In the genomic region with DNA sequence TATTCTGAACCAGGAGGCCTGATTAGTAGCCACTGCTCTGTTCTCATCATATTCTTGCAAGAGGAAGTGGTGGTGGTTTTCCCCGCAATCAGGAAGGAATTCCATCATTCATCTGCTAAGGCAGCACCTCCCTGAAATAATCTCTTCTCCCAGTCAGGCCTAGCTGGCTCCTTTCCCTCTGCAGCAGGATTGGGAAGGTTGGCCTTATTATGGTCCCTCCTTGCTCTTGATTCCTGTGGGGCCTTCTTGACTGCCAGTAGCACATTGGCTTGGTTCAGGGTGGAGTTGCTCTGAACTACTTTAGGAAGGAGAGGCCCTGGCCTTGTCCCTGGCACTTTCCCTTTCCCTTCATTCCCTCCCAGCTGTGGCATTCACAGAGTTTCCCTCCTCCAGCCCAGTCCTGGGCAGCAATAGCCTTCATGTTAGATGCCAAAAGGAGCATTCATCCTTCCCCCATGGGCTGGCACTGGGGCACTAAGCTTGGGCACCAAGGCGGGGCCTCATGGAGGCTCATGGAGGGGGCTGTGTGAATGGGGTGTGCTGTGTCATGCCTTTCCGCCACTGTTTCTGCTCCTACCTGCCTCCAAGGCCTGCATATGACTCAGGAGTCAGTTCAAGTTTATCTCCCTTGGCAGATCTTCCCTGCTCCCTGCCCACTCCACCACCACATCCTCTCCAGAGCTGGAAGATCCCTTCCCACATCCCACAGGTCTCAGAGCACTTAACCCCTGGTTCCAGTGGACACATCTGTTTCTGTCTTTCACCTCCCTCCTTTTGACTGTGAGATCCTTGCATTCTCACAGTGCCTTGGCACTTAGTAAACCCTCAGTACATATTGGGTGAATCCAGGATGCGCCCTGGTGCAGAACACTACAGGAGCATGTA, we compare ENCODE assay signal across 10 cellular contexts. TPM values are rescaled to one million over a fixed set of nuclear protein-coding genes. Genes with fewer than 3 reads are reported as not detected.
A peak's percentile ranks its signal among the peaks of the same experiment; 100 is the strongest.
DNase-seq lines count a peak whose midpoint lies in the region; ATAC-seq and TF ChIP-seq lines count a peak whose summit lies in the region.
"Had no signal": no experiment of that assay in that cellular context is flagged by ENCODE, and none has a peak within 500 bp of the region (broad histone marks: within the 10 kb centered on the region; RNA-seq: fewer than 3 reads in every experiment).

No MANE protein-coding gene starts in this region.

- peak; percentile 90 for ATAC-seq in SK-N-SH treated with all-trans-retinoic acid at 6 μM for 48 hours
- no peak for ATAC-seq in stimulated activated memory B cell treated with anti-CD40 and anti-IgM and Interleukin-4, amounts not matched to agents 10 μg/mL and 1 μg/mL and 100 μg/mL, for 72 hours
- ATAC-seq: activated CD4-positive, CD25-positive, alpha-beta regulatory T cell treated with anti-CD3 and anti-CD28 coated beads, Interleukin-2, amount 50 U/mL, for 24 hours had no signal

- H3K9me3 Mint-ChIP-seq in activated CD4-positive, alpha-beta memory T cell treated with anti-CD3 and anti-CD28 coated beads, Interleukin-2, amount 10 ng/mL, durations not matched to agents 7 days and 5 days = no peaks in the 10 kb centered on the region
- no peaks in the 10 kb centered on the region for H3K9me3 Mint-ChIP-seq in activated CD4-positive, alpha-beta memory T cell treated with anti-CD3 and anti-CD28 coated beads for 36 hours
- H3K9me3 Mint-ChIP-seq in stimulated activated memory B cell treated with anti-CD40 and anti-IgM and Interleukin-4, amounts not matched to agents 10 μg/mL and 1 μg/mL and 100 μg/mL, for 72 hours = no peaks in the 10 kb centered on the region

- DNase-seq in activated CD4-positive, alpha-beta memory T cell treated with anti-CD3 and anti-CD28 coated beads, Interleukin-2, amount 10 ng/mL, durations not matched to agents 7 days and 5 days = no peak
- DNase-seq in activated CD4-positive, alpha-beta memory T cell treated with anti-CD3 and anti-CD28 coated beads for 36 hours = no peak
- DNase-seq in fibroblast of peridontal ligament (ENCODE audit: extremely low read depth) = peak; percentile 90
- no peak for DNase-seq in iPS-NIHi11 (ENCODE audit: low spot score)
- DNase-seq in cerebellar cortex (ENCODE audit: low spot score) = no peak
- DNase-seq in NCI-H146 (lab: John Stamatoyannopoulos, UW) = no peak
- DNase-seq: NCI-H1092 had no signal

- POLR2A ChIA-PET in activated CD4-positive, alpha-beta memory T cell treated with anti-CD3 and anti-CD28 coated beads, Interleukin-2, amount 10 ng/mL, durations not matched to agents 7 days and 5 days (lab: Charles Lee) = interaction anchor here (1.6 kb wide), 1 partner anchor 23 kb away, joined by 3 read pairs; no protein-coding TSS in a partner anchor
- POLR2A ChIA-PET in activated CD4-positive, alpha-beta memory T cell treated with anti-CD3 and anti-CD28 coated beads for 36 hours (lab: Charles Lee) = interaction anchor here (1.4 kb wide), 1 partner anchor 35 kb away, joined by 3 read pairs; no protein-coding TSS in a partner anchor

- peaks cover 4% of the 10 kb centered on the region for H3K27me3 Mint-ChIP-seq in activated CD4-positive, alpha-beta memory T cell treated with anti-CD3 and anti-CD28 coated beads, Interleukin-2, amount 10 ng/mL, durations not matched to agents 7 days and 5 days
- no peaks in the 10 kb centered on the region for H3K27me3 Mint-ChIP-seq in activated CD4-positive, alpha-beta memory T cell treated with anti-CD3 and anti-CD28 coated beads for 36 hours
- H3K27me3 Mint-ChIP-seq in stimulated activated memory B cell treated with anti-CD40 and anti-IgM and Interleukin-4, amounts not matched to agents 10 μg/mL and 1 μg/mL and 100 μg/mL, for 72 hours = no peaks in the 10 kb centered on the region

- intact Hi-C loops in activated CD4-positive, alpha-beta memory T cell treated with anti-CD3 and anti-CD28 coated beads for 36 hours (cut with micrococcal nuclease) = no loop called here

- peaks cover 5% of the 10 kb centered on the region for H3K36me3 Mint-ChIP-seq in activated CD4-positive, alpha-beta memory T cell treated with anti-CD3 and anti-CD28 coated beads, Interleukin-2, amount 10 ng/mL, durations not matched to agents 7 days and 5 days (ENCODE audit: low read depth)
- no peaks in the 10 kb centered on the region for H3K36me3 Mint-ChIP-seq in activated CD4-positive, alpha-beta memory T cell treated with anti-CD3 and anti-CD28 coated beads for 36 hours
- no peaks in the 10 kb centered on the region for H3K36me3 Mint-ChIP-seq in stimulated activated memory B cell treated with anti-CD40 and anti-IgM and Interleukin-4, amounts not matched to agents 10 μg/mL and 1 μg/mL and 100 μg/mL, for 72 hours

- H3K27ac Mint-ChIP-seq in activated CD4-positive, alpha-beta memory T cell treated with anti-CD3 and anti-CD28 coated beads, Interleukin-2, amount 10 ng/mL, durations not matched to agents 7 days and 5 days = peak overlapping the region; percentile 48
- H3K27ac Mint-ChIP-seq in activated CD4-positive, alpha-beta memory T cell treated with anti-CD3 and anti-CD28 coated beads for 36 hours = no peak overlapping the region
- H3K27ac Mint-ChIP-seq in stimulated activated memory B cell treated with anti-CD40 and anti-IgM and Interleukin-4, amounts not matched to agents 10 μg/mL and 1 μg/mL and 100 μg/mL, for 72 hours = peak overlapping the region; percentile 12

- H3K4me3 Mint-ChIP-seq in activated CD4-positive, alpha-beta memory T cell treated with anti-CD3 and anti-CD28 coated beads, Interleukin-2, amount 10 ng/mL, durations not matched to agents 7 days and 5 days = no peak overlapping the region
- no peak overlapping the region for H3K4me3 Mint-ChIP-seq in activated CD4-positive, alpha-beta memory T cell treated with anti-CD3 and anti-CD28 coated beads for 36 hours
- H3K4me3 Mint-ChIP-seq in stimulated activated memory B cell treated with anti-CD40 and anti-IgM and Interleukin-4, amounts not matched to agents 10 μg/mL and 1 μg/mL and 100 μg/mL, for 72 hours = no peak overlapping the region

- CTCF ChIA-PET in activated CD4-positive, alpha-beta memory T cell treated with anti-CD3 and anti-CD28 coated beads, Interleukin-2, amount 10 ng/mL, durations not matched to agents 7 days and 5 days (lab: Charles Lee) = no interaction called here
- CTCF ChIA-PET in activated CD4-positive, alpha-beta memory T cell treated with anti-CD3 and anti-CD28 coated beads for 36 hours (lab: Charles Lee) = no interaction called here

- H3K4me1 Mint-ChIP-seq in activated CD4-positive, alpha-beta memory T cell treated with anti-CD3 and anti-CD28 coated beads, Interleukin-2, amount 10 ng/mL, durations not matched to agents 7 days and 5 days = peaks cover 33% of the 10 kb centered on the region
- H3K4me1 Mint-ChIP-seq in activated CD4-positive, alpha-beta memory T cell treated with anti-CD3 and anti-CD28 coated beads for 36 hours (ENCODE audit: low read depth) = peaks cover 43% of the 10 kb centered on the region
- H3K4me1 Mint-ChIP-seq in stimulated activated memory B cell treated with anti-CD40 and anti-IgM and Interleukin-4, amounts not matched to agents 10 μg/mL and 1 μg/mL and 100 μg/mL, for 72 hours = peaks cover 74% of the 10 kb centered on the region

TF ChIP-seq in SK-N-SH treated with all-trans-retinoic acid at 6 μM for 48 hours, 23 proteins besides CTCF, POLR2A, EP300 and RAD21 (continues in another document):
- TF ChIP-seq, protein P1, sequence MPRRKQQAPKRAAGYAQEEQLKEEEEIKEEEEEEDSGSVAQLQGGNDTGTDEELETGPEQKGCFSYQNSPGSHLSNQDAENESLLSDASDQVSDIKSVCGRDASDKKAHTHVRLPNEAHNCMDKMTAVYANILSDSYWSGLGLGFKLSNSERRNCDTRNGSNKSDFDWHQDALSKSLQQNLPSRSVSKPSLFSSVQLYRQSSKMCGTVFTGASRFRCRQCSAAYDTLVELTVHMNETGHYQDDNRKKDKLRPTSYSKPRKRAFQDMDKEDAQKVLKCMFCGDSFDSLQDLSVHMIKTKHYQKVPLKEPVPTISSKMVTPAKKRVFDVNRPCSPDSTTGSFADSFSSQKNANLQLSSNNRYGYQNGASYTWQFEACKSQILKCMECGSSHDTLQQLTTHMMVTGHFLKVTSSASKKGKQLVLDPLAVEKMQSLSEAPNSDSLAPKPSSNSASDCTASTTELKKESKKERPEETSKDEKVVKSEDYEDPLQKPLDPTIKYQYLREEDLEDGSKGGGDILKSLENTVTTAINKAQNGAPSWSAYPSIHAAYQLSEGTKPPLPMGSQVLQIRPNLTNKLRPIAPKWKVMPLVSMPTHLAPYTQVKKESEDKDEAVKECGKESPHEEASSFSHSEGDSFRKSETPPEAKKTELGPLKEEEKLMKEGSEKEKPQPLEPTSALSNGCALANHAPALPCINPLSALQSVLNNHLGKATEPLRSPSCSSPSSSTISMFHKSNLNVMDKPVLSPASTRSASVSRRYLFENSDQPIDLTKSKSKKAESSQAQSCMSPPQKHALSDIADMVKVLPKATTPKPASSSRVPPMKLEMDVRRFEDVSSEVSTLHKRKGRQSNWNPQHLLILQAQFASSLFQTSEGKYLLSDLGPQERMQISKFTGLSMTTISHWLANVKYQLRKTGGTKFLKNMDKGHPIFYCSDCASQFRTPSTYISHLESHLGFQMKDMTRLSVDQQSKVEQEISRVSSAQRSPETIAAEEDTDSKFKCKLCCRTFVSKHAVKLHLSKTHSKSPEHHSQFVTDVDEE (CRISPR knock-in tag; IDR thresholded peaks at IDR 0.05) = no peak
- TF ChIP-seq ISL1 (CRISPR knock-in tag; IDR thresholded peaks at IDR 0.05) (no peak), ZC3H10 (CRISPR knock-in tag; IDR thresholded peaks at IDR 0.05) (no peak), RARB (CRISPR knock-in tag; IDR thresholded peaks at IDR 0.05) (no peak), ZNF8 (CRISPR knock-in tag; IDR thresholded peaks at IDR 0.05) (no peak)
- TF ChIP-seq, protein P2, sequence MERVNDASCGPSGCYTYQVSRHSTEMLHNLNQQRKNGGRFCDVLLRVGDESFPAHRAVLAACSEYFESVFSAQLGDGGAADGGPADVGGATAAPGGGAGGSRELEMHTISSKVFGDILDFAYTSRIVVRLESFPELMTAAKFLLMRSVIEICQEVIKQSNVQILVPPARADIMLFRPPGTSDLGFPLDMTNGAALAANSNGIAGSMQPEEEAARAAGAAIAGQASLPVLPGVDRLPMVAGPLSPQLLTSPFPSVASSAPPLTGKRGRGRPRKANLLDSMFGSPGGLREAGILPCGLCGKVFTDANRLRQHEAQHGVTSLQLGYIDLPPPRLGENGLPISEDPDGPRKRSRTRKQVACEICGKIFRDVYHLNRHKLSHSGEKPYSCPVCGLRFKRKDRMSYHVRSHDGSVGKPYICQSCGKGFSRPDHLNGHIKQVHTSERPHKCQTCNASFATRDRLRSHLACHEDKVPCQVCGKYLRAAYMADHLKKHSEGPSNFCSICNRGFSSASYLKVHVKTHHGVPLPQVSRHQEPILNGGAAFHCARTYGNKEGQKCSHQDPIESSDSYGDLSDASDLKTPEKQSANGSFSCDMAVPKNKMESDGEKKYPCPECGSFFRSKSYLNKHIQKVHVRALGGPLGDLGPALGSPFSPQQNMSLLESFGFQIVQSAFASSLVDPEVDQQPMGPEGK (CRISPR knock-in tag; IDR thresholded peaks at IDR 0.05; ENCODE audit: borderline replicate concordance) = no peak

RNA-seq across cellular contexts. Expression of gene CD44, which starts 27.6 kb away (rescaled TPM):
- 100 to 1,000 TPM; 634 to 645 TPM for total RNA-seq in activated CD4-positive, alpha-beta memory T cell treated with anti-CD3 and anti-CD28 coated beads, Interleukin-2, amount 10 ng/mL, durations not matched to agents 7 days and 5 days
- 100 to 1,000 TPM; 440 to 442 TPM for total RNA-seq in activated CD4-positive, alpha-beta memory T cell treated with anti-CD3 and anti-CD28 coated beads for 36 hours
